ENCODE assay signal across 15 cellular contexts in the genomic region with DNA sequence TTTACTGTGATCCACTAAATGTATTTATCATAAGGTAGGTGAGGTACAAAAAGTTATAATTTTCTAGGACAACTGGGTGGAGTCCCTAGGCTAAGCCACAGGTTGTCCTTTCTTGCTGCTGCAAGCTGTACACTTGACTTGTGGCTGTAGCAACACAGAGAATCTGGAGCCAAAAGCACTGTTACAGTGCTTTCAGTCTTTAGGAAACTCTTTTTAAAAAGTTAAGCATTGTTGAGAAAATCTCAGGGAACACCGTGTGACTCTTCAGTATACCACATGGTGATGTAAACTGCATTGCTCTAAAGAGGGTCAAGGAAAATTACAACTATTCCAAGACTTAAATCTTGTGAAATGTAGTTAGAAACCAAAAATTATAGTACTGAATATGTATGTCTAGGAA. TPM values are rescaled to one million over a fixed set of nuclear protein-coding genes. Genes with fewer than 3 reads are reported as not detected.
DNase-seq lines count a peak whose midpoint lies in the region; ATAC-seq and TF ChIP-seq lines count a peak whose summit lies in the region.
"Had no signal": no experiment of that assay in that cellular context is flagged by ENCODE, and none has a peak within 500 bp of the region (broad histone marks: within the 10 kb centered on the region; RNA-seq: fewer than 3 reads in every experiment).

No MANE protein-coding gene starts in this region.

- TF ChIP-seq CTCF in gastroesophageal sphincter (IDR thresholded peaks at IDR 0.05) (no peak), lung (IDR thresholded peaks at IDR 0.05; ENCODE audit: control extremely low read depth, extremely low read depth) (no peak), upper lobe of left lung (IDR thresholded peaks at IDR 0.05) (no peak), foreskin fibroblast (IDR thresholded peaks at IDR 0.05; ENCODE audit: low read depth, low read length) (no peak)

- H3K4me1 ChIP-seq in adipocyte (ENCODE audit: control insufficient read depth, insufficient read depth, low read length): peaks cover 29% of the 10 kb centered on the region
- H3K4me1 ChIP-seq in gastroesophageal sphincter: no peaks in the 10 kb centered on the region
- H3K4me1 ChIP-seq in lung (ENCODE audit: control insufficient read depth in 2 of 2, insufficient read depth in 2 of 2, low read length in 2 of 2): no peaks in the 10 kb centered on the region
- H3K4me1 ChIP-seq in upper lobe of left lung: no peaks in the 10 kb centered on the region
- H3K4me1 ChIP-seq: Caco-2 had no signal

- H3K9me3 Mint-ChIP-seq in naive thymus-derived CD8-positive, alpha-beta T cell: peaks cover 0 to 26% (median 8%) of the 10 kb centered on the region in 9 donors
- H3K9me3 Mint-ChIP-seq: CD8-positive, alpha-beta T cell had no signal

- peaks cover 0 to 5% (median 0%) of the 10 kb centered on the region in 5 donors for H3K27me3 Mint-ChIP-seq in naive thymus-derived CD8-positive, alpha-beta T cell

- WGBS in gastroesophageal sphincter (ENCODE audit: low coverage in 1 of 2), 2 donors: 69 to 71% methylated on average over 1 of the region's 1 CpG
- 55 to 79% methylated on average over 1 of the region's 1 CpG for WGBS in lung, 2 donors
- 52 to 59% methylated on average over 1 of the region's 1 CpG for WGBS in upper lobe of left lung, 2 donors

- H3K4me3 Mint-ChIP-seq in naive thymus-derived CD8-positive, alpha-beta T cell: no peak overlapping the region
- H3K4me3 Mint-ChIP-seq: CD14-positive monocyte; CD8-positive, alpha-beta T cell had no signal

- H3K27ac ChIP-seq in gastroesophageal sphincter (no peak overlapping the region), lung (ENCODE audit: low read depth in 1 of 2, low read length in 1 of 2) (no peak overlapping the region), upper lobe of left lung (peak overlapping the region in 1 of 4 donors; percentile 24)

- no peaks in the 10 kb centered on the region for H3K4me1 Mint-ChIP-seq in naive thymus-derived CD8-positive, alpha-beta T cell

- TF ChIP-seq EP300 in gastroesophageal sphincter (IDR thresholded peaks at IDR 0.05) (no peak), upper lobe of left lung (IDR thresholded peaks at IDR 0.05) (peak in 1 of 4 donors; percentile 86)

- H3K27me3 ChIP-seq in adipocyte (replicated peaks; ENCODE audit: control insufficient read depth, insufficient read depth, low read length): no peaks in the 10 kb centered on the region
- no peaks in the 10 kb centered on the region for H3K27me3 ChIP-seq in gastroesophageal sphincter
- no peaks in the 10 kb centered on the region for H3K27me3 ChIP-seq in lung (ENCODE audit: control insufficient read depth, insufficient read depth)
- H3K27me3 ChIP-seq in upper lobe of left lung: no peaks in the 10 kb centered on the region

- H3K27ac Mint-ChIP-seq in naive thymus-derived CD8-positive, alpha-beta T cell: no peak overlapping the region
- H3K27ac Mint-ChIP-seq: CD14-positive monocyte; CD8-positive, alpha-beta T cell had no signal

- H3K9me3 ChIP-seq in adipocyte (ENCODE audit: control insufficient read depth, low read length): peaks cover 7% of the 10 kb centered on the region
- H3K9me3 ChIP-seq in gastroesophageal sphincter: peaks cover 0 to 6% (median 0%) of the 10 kb centered on the region in 3 donors
- peaks cover 3 to 4% of the 10 kb centered on the region in 2 donors for H3K9me3 ChIP-seq in lung (ENCODE audit: control insufficient read depth in 2 of 2, insufficient read depth in 1 of 2, low read length in 1 of 2)
- peaks cover 0 to 3% (median 0%) of the 10 kb centered on the region in 4 donors for H3K9me3 ChIP-seq in upper lobe of left lung
- H3K9me3 ChIP-seq: HAP-1 had no signal

- peak; percentile 25 for ATAC-seq in gastroesophageal sphincter
- peak; percentile 57 for ATAC-seq in lung (ENCODE audit: insufficient read depth, low FRiP score)
- ATAC-seq in upper lobe of left lung (ENCODE audit: low FRiP score in 2 of 2): peak; percentile 38 to 67
- ATAC-seq in naive thymus-derived CD8-positive, alpha-beta T cell: no peak
- ATAC-seq: CD8-positive, alpha-beta T cell; HepG2 had no signal

- DNase-seq in adipocyte (ENCODE audit: low read depth) (peak; percentile 1), lung (ENCODE audit: low spot score) (no peak), upper lobe of left lung (peak in 1 of 2 donors; percentile 68), foreskin fibroblast (no peak)
- no peak for DNase-seq in naive thymus-derived CD8-positive, alpha-beta T cell
- no peak for DNase-seq in activated CD4-positive, alpha-beta T cell treated with anti-CD3 and anti-CD28 coated beads for 1 hour
- DNase-seq: Caco-2; CD8-positive, alpha-beta T cell; GF-D8 had no signal

- H3K36me3 ChIP-seq in adipocyte (ENCODE audit: control insufficient read depth, insufficient read depth, low read length, severe bottlenecking): no peaks in the 10 kb centered on the region
- H3K36me3 ChIP-seq in gastroesophageal sphincter: no peaks in the 10 kb centered on the region
- no peaks in the 10 kb centered on the region for H3K36me3 ChIP-seq in lung (ENCODE audit: control insufficient read depth in 2 of 2, insufficient read depth in 2 of 2, low read length in 2 of 2)
- H3K36me3 ChIP-seq in upper lobe of left lung: no peaks in the 10 kb centered on the region
- H3K36me3 ChIP-seq: HAP-1 had no signal

- H3K9ac ChIP-seq in adipocyte (ENCODE audit: low read length): peak overlapping the region; percentile 23

- POLR2A ChIA-PET in naive thymus-derived CD8-positive, alpha-beta T cell (lab: Charles Lee): no interaction called here

- no peaks in the 10 kb centered on the region for H3K36me3 Mint-ChIP-seq in naive thymus-derived CD8-positive, alpha-beta T cell
- H3K36me3 Mint-ChIP-seq: CD14-positive monocyte; CD8-positive, alpha-beta T cell had no signal

- no peak overlapping the region for H3K4me3 ChIP-seq in adipocyte (ENCODE audit: low read length)
- H3K4me3 ChIP-seq in gastroesophageal sphincter: no peak overlapping the region
- no peak overlapping the region for H3K4me3 ChIP-seq in lung
- no peak overlapping the region for H3K4me3 ChIP-seq in upper lobe of left lung
- H3K4me3 ChIP-seq in foreskin fibroblast (ENCODE audit: low read depth in 1 of 2, low read length in 2 of 2): no peak overlapping the region
- H3K4me3 ChIP-seq: HAP-1 had no signal

- TF ChIP-seq POLR2A in gastroesophageal sphincter (IDR thresholded peaks at IDR 0.05) (no peak), upper lobe of left lung (IDR thresholded peaks at IDR 0.05) (no peak)

RNA-seq across cellular contexts. Expression of gene SLC15A5, which starts 11.4 kb away (rescaled TPM):
- not detected for total RNA-seq in gastroesophageal sphincter
- not detected for total RNA-seq in lung
- polyA plus RNA-seq in lung: not detected
- not detected for total RNA-seq in upper lobe of left lung
- not detected for total RNA-seq in naive thymus-derived CD8-positive, alpha-beta T cell
- polyA plus RNA-seq in naive thymus-derived CD8-positive, alpha-beta T cell: not detected
- total RNA-seq: Caco-2; CD8-positive, alpha-beta T cell; H1; HepG2 had no signal
- polyA plus RNA-seq: BJ, CD14-positive monocyte, H1, HepG2 had no signal

Comparison
In these comparisons a context has a peak if more than half of its experiments do, and no peak if none do; other contexts are left out.
1. ATAC-seq: peak in gastroesophageal sphincter (single experiment), lung (single experiment) and upper lobe of left lung (2 of 2); none in naive thymus-derived CD8-positive, alpha-beta T cell (0 of 2).